1 cellular context compared by ENCODE assay signal in the genomic region with DNA sequence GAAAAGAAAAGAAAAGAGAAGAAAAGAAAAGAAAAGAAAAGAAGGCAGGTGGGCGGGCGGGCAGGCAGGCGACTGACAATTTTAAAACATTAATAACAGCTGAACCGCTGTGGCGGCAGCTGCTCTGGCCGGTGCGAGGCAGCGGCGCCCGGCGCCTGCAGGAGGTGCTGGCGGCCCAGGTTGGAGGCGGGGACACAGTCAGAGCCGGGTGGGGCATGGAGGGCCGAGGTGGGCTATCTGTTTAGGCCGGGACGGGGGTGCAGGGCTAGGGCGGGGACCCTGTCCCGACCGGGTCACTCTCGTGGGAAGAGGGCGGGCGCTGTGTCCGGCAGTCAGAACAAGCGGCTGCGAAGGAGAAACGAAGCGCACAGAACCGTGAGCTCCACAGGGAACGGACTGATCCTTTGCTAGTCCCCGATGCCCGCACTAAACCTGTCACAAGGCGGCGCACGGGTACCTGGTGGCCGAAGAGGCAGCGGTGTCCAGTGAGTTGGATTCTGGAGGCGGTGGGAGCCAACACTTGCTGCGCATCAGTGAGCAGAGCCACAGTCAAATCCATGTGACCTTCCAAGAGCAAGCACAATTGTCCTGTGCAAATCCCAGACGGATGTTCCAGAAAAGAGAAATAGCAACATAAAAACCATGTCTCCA.
A peak's percentile ranks its signal among the peaks of the same experiment; 100 is the strongest.
TF ChIP-seq lines count a peak whose summit lies in the region.

No MANE protein-coding gene starts in this region.

TF ChIP-seq in K562, 482 proteins besides CTCF, POLR2A, EP300 and RAD21 (continued from another document and continues in another):
- TF ChIP-seq, protein P1, sequence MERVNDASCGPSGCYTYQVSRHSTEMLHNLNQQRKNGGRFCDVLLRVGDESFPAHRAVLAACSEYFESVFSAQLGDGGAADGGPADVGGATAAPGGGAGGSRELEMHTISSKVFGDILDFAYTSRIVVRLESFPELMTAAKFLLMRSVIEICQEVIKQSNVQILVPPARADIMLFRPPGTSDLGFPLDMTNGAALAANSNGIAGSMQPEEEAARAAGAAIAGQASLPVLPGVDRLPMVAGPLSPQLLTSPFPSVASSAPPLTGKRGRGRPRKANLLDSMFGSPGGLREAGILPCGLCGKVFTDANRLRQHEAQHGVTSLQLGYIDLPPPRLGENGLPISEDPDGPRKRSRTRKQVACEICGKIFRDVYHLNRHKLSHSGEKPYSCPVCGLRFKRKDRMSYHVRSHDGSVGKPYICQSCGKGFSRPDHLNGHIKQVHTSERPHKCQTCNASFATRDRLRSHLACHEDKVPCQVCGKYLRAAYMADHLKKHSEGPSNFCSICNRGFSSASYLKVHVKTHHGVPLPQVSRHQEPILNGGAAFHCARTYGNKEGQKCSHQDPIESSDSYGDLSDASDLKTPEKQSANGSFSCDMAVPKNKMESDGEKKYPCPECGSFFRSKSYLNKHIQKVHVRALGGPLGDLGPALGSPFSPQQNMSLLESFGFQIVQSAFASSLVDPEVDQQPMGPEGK (CRISPR knock-in tag; IDR thresholded peaks at IDR 0.05; ENCODE audit: borderline replicate concordance), result no peak
- TF ChIP-seq, protein P2, sequence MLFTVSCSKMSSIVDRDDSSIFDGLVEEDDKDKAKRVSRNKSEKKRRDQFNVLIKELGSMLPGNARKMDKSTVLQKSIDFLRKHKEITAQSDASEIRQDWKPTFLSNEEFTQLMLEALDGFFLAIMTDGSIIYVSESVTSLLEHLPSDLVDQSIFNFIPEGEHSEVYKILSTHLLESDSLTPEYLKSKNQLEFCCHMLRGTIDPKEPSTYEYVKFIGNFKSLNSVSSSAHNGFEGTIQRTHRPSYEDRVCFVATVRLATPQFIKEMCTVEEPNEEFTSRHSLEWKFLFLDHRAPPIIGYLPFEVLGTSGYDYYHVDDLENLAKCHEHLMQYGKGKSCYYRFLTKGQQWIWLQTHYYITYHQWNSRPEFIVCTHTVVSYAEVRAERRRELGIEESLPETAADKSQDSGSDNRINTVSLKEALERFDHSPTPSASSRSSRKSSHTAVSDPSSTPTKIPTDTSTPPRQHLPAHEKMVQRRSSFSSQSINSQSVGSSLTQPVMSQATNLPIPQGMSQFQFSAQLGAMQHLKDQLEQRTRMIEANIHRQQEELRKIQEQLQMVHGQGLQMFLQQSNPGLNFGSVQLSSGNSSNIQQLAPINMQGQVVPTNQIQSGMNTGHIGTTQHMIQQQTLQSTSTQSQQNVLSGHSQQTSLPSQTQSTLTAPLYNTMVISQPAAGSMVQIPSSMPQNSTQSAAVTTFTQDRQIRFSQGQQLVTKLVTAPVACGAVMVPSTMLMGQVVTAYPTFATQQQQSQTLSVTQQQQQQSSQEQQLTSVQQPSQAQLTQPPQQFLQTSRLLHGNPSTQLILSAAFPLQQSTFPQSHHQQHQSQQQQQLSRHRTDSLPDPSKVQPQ (CRISPR knock-in tag; IDR thresholded peaks at IDR 0.05; ENCODE audit: borderline replicate concordance), result no peak
- TF ChIP-seq, protein P3, sequence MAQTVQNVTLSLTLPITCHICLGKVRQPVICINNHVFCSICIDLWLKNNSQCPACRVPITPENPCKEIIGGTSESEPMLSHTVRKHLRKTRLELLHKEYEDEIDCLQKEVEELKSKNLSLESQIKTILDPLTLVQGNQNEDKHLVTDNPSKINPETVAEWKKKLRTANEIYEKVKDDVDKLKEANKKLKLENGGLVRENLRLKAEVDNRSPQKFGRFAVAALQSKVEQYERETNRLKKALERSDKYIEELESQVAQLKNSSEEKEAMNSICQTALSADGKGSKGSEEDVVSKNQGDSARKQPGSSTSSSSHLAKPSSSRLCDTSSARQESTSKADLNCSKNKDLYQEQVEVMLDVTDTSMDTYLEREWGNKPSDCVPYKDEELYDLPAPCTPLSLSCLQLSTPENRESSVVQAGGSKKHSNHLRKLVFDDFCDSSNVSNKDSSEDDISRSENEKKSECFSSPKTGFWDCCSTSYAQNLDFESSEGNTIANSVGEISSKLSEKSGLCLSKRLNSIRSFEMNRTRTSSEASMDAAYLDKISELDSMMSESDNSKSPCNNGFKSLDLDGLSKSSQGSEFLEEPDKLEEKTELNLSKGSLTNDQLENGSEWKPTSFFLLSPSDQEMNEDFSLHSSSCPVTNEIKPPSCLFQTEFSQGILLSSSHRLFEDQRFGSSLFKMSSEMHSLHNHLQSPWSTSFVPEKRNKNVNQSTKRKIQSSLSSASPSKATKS (CRISPR knock-in tag; IDR thresholded peaks at IDR 0.05), result no peak
- TF ChIP-seq ZC3H8 (IDR thresholded peaks at IDR 0.05), result no peak
- no peak for TF ChIP-seq POLR2B (IDR thresholded peaks at IDR 0.05; ENCODE audit: low read depth, partially characterized antibody)
- TF ChIP-seq RHOXF2B (CRISPR knock-in tag; conservative IDR thresholded peaks at IDR 0.05), result no peak
- TF ChIP-seq, protein P4, sequence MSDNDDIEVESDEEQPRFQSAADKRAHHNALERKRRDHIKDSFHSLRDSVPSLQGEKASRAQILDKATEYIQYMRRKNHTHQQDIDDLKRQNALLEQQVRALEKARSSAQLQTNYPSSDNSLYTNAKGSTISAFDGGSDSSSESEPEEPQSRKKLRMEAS (CRISPR knock-in tag; IDR thresholded peaks at IDR 0.05), result peak; percentile 32; the same call in 1 of the 2 replicates
- TF ChIP-seq, protein P5, sequence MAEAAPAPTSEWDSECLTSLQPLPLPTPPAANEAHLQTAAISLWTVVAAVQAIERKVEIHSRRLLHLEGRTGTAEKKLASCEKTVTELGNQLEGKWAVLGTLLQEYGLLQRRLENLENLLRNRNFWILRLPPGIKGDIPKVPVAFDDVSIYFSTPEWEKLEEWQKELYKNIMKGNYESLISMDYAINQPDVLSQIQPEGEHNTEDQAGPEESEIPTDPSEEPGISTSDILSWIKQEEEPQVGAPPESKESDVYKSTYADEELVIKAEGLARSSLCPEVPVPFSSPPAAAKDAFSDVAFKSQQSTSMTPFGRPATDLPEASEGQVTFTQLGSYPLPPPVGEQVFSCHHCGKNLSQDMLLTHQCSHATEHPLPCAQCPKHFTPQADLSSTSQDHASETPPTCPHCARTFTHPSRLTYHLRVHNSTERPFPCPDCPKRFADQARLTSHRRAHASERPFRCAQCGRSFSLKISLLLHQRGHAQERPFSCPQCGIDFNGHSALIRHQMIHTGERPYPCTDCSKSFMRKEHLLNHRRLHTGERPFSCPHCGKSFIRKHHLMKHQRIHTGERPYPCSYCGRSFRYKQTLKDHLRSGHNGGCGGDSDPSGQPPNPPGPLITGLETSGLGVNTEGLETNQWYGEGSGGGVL (CRISPR knock-in tag; IDR thresholded peaks at IDR 0.05), result no peak
- no peak for TF ChIP-seq ZNF232 (CRISPR knock-in tag; IDR thresholded peaks at IDR 0.05)
- no peak for TF ChIP-seq RBM22 (IDR thresholded peaks at IDR 0.05; ENCODE audit: low read depth, low read length, poor library complexity, severe bottlenecking)
- peak; percentile 88 for TF ChIP-seq DACH1 (IDR thresholded peaks at IDR 0.05; ENCODE audit: partially characterized antibody)
- no peak for TF ChIP-seq ZC3H11A (IDR thresholded peaks at IDR 0.05; ENCODE audit: low read depth, low read length)
- no peak for TF ChIP-seq ZNF589 (CRISPR knock-in tag; IDR thresholded peaks at IDR 0.05; ENCODE audit: low read depth)
- TF ChIP-seq HMG20B (CRISPR knock-in tag; IDR thresholded peaks at IDR 0.05), result no peak
- TF ChIP-seq ZNF436 (CRISPR knock-in tag; IDR thresholded peaks at IDR 0.05), result no peak
- TF ChIP-seq STAT5A (IDR thresholded peaks at IDR 0.05; ENCODE audit: borderline replicate concordance, low read length), result no peak
- TF ChIP-seq RB1 (IDR thresholded peaks at IDR 0.05; ENCODE audit: low read depth), result 0 out of 2 replicates have a peak, but pooled peaks have one; percentile 45
- TF ChIP-seq ZFP1 (CRISPR knock-in tag; IDR thresholded peaks at IDR 0.05), result no peak
- TF ChIP-seq ETV6 (IDR thresholded peaks at IDR 0.05; ENCODE audit: borderline replicate concordance in 1 of 2, low read depth in 2 of 2, low read length in 1 of 2), result no peak
- no peak for TF ChIP-seq ETV6 (CRISPR knock-in tag; IDR thresholded peaks at IDR 0.05; ENCODE audit: borderline replicate concordance)
- TF ChIP-seq, protein P6, sequence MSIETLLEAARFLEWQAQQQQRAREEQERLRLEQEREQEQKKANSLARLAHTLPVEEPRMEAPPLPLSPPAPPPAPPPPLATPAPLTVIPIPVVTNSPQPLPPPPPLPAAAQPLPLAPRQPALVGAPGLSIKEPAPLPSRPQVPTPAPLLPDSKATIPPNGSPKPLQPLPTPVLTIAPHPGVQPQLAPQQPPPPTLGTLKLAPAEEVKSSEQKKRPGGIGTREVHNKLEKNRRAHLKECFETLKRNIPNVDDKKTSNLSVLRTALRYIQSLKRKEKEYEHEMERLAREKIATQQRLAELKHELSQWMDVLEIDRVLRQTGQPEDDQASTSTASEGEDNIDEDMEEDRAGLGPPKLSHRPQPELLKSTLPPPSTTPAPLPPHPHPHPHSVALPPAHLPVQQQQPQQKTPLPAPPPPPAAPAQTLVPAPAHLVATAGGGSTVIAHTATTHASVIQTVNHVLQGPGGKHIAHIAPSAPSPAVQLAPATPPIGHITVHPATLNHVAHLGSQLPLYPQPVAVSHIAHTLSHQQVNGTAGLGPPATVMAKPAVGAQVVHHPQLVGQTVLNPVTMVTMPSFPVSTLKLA (conservative IDR thresholded peaks at IDR 0.05), result peak in 1 of 2 experiments; percentile 36; a peak in 1 of 4 replicates
- TF ChIP-seq TGIF2 (CRISPR knock-in tag; IDR thresholded peaks at IDR 0.05), result no peak
- TF ChIP-seq ATF1 (CRISPR knock-in tag; IDR thresholded peaks at IDR 0.05), result no peak
- peak; percentile 39 for TF ChIP-seq ATF1 (tag; IDR thresholded peaks at IDR 0.05)
- no peak for TF ChIP-seq ZNF707 (CRISPR knock-in tag; conservative IDR thresholded peaks at IDR 0.05)
- peak; percentile 61 for TF ChIP-seq L3MBTL2 (IDR thresholded peaks at IDR 0.05)
- TF ChIP-seq, protein P7, sequence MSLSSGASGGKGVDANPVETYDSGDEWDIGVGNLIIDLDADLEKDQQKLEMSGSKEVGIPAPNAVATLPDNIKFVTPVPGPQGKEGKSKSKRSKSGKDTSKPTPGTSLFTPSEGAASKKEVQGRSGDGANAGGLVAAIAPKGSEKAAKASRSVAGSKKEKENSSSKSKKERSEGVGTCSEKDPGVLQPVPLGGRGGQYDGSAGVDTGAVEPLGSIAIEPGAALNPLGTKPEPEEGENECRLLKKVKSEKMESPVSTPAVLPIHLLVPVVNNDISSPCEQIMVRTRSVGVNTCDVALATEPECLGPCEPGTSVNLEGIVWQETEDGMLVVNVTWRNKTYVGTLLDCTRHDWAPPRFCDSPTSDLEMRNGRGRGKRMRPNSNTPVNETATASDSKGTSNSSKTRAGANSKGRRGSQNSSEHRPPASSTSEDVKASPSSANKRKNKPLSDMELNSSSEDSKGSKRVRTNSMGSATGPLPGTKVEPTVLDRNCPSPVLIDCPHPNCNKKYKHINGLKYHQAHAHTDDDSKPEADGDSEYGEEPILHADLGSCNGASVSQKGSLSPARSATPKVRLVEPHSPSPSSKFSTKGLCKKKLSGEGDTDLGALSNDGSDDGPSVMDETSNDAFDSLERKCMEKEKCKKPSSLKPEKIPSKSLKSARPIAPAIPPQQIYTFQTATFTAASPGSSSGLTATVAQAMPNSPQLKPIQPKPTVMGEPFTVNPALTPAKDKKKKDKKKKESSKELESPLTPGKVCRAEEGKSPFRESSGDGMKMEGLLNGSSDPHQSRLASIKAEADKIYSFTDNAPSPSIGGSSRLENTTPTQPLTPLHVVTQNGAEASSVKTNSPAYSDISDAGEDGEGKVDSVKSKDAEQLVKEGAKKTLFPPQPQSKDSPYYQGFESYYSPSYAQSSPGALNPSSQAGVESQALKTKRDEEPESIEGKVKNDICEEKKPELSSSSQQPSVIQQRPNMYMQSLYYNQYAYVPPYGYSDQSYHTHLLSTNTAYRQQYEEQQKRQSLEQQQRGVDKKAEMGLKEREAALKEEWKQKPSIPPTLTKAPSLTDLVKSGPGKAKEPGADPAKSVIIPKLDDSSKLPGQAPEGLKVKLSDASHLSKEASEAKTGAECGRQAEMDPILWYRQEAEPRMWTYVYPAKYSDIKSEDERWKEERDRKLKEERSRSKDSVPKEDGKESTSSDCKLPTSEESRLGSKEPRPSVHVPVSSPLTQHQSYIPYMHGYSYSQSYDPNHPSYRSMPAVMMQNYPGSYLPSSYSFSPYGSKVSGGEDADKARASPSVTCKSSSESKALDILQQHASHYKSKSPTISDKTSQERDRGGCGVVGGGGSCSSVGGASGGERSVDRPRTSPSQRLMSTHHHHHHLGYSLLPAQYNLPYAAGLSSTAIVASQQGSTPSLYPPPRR (CRISPR knock-in tag; IDR thresholded peaks at IDR 0.05; ENCODE audit: borderline replicate concordance), result no peak
- no peak for TF ChIP-seq CCAR2 (IDR thresholded peaks at IDR 0.05; ENCODE audit: low read depth, low read length)
- TF ChIP-seq ZNF583 (CRISPR knock-in tag; IDR thresholded peaks at IDR 0.05), result no peak
- 0 out of 2 replicates have a peak, but pooled peaks have one; percentile 10 for TF ChIP-seq BHLHE40 (IDR thresholded peaks at IDR 0.05; ENCODE audit: low read length)
- no peak for TF ChIP-seq RUNX1 (IDR thresholded peaks at IDR 0.05; ENCODE audit: low read depth)
- TF ChIP-seq, protein P8, sequence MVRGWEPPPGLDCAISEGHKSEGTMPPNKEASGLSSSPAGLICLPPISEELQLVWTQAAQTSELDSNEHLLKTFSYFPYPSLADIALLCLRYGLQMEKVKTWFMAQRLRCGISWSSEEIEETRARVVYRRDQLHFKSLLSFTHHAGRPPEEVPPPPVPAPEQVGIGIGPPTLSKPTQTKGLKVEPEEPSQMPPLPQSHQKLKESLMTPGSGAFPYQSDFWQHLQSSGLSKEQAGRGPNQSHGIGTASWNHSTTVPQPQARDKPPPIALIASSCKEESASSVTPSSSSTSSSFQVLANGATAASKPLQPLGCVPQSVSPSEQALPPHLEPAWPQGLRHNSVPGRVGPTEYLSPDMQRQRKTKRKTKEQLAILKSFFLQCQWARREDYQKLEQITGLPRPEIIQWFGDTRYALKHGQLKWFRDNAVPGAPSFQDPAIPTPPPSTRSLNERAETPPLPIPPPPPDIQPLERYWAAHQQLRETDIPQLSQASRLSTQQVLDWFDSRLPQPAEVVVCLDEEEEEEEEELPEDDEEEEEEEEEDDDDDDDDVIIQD (CRISPR knock-in tag; IDR thresholded peaks at IDR 0.05), result no peak
- no peak for TF ChIP-seq ZNF551 (CRISPR knock-in tag; IDR thresholded peaks at IDR 0.05)
- TF ChIP-seq SRSF9 (IDR thresholded peaks at IDR 0.05; ENCODE audit: borderline replicate concordance, low read depth, low read length), result no peak
- TF ChIP-seq ZNF282 (CRISPR knock-in tag; IDR thresholded peaks at IDR 0.05), result no peak
- TF ChIP-seq CTBP1 (IDR thresholded peaks at IDR 0.05; ENCODE audit: borderline replicate concordance), result peak; percentile 75
- TF ChIP-seq PRPF4 (IDR thresholded peaks at IDR 0.05; ENCODE audit: insufficient read depth, low read depth, low read length, poor library complexity, severe bottlenecking), result no peak
- peak; percentile 65; the same call in 1 of the 2 replicates for TF ChIP-seq KLF16 (IDR thresholded peaks at IDR 0.05)
- TF ChIP-seq GABPA (tag; conservative IDR thresholded peaks at IDR 0.05; ENCODE audit: low read depth), result no peak
- TF ChIP-seq ESRRA (IDR thresholded peaks at IDR 0.05; ENCODE audit: borderline replicate concordance, low read depth), result no peak
- TF ChIP-seq, protein P9, sequence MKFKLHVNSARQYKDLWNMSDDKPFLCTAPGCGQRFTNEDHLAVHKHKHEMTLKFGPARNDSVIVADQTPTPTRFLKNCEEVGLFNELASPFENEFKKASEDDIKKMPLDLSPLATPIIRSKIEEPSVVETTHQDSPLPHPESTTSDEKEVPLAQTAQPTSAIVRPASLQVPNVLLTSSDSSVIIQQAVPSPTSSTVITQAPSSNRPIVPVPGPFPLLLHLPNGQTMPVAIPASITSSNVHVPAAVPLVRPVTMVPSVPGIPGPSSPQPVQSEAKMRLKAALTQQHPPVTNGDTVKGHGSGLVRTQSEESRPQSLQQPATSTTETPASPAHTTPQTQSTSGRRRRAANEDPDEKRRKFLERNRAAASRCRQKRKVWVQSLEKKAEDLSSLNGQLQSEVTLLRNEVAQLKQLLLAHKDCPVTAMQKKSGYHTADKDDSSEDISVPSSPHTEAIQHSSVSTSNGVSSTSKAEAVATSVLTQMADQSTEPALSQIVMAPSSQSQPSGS (CRISPR knock-in tag; IDR thresholded peaks at IDR 0.05), result no peak
